ENCODE assay signal across 11 cellular contexts in the genomic region with DNA sequence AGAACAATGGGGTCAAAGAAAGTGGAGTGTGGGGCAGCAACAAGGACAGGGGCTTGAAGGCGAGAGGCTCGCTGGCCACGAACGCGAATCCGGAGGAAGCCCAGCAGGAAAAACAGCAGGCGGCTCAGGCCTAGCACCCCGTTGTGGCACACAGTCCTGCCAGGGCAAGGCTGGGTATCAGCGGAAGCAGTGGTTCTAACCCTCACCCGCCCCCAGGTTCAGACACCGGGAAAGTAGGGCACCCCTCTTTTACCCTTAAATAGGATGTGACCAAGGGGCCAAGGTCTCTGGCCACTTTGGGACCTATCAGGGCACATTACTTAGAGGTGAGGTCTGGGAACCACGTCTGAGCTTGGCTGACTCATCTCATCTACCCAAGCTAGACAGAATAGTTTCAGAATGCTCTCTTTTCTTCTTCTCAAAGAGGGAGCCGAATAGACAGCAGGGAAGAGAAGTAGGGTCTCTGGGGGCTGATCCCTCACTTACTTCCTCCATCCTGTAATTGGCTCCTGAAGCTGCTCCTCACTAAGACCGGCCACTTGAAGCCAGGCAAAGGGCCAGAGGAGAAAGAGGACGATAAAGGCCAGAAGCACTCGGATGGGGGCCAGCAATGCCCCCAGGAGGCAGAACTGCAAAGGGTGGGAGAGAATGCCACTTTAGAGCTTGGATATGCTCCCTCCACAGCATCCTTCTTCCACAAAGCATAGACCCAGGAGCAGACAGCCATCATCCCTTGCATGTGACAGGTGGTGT. TPM values are rescaled to one million over a fixed set of nuclear protein-coding genes. Genes with fewer than 3 reads are reported as not detected.
DNase-seq lines count a peak whose midpoint lies in the region; ATAC-seq and TF ChIP-seq lines count a peak whose summit lies in the region.
"Had no signal": no experiment of that assay in that cellular context is flagged by ENCODE, and none has a peak within 500 bp of the region (broad histone marks: within the 10 kb centered on the region; RNA-seq: fewer than 3 reads in every experiment).

No MANE protein-coding gene starts in this region.

- H3K9ac ChIP-seq in Loucy (ENCODE audit: low read depth, low read length, poor library complexity, severe bottlenecking), result peak overlapping the region; percentile 93

- H3K36me3 ChIP-seq in DOHH2 (ENCODE audit: control insufficient read depth, low read length) (peaks cover 38% of the 10 kb centered on the region), Loucy (ENCODE audit: insufficient read depth, low read length) (peaks cover 11% of the 10 kb centered on the region; the same call in 1 of the 2 replicates), MG63 (no peaks in the 10 kb centered on the region; the same call in 1 of the 2 replicates)

- peaks cover 23% of the 10 kb centered on the region for H3K79me2 ChIP-seq in DOHH2 (ENCODE audit: control insufficient read depth, low read length)
- peaks cover 43% of the 10 kb centered on the region for H3K79me2 ChIP-seq in Loucy (ENCODE audit: insufficient read depth, low read length)

- H3K27ac Mint-ChIP-seq in naive B cell, result peak overlapping the region in 4 of 6 donors; percentile 5 to 59 (median 36)

- H3K4me3 ChIP-seq in DOHH2 (ENCODE audit: low read length) (peak overlapping the region; percentile 87), Loucy (ENCODE audit: low read length, poor library complexity, severe bottlenecking) (peak overlapping the region; percentile 92), cardiac fibroblast (replicated peaks in 1 of 2; ENCODE audit: low read depth in 2 of 2, low read length in 2 of 2) (no peak overlapping the region), MG63 (no peak overlapping the region; the same call in 1 of the 2 replicates)

- peaks cover 24 to 32% (median 27%) of the 10 kb centered on the region in 3 donors for H3K4me1 Mint-ChIP-seq in naive B cell

- ATAC-seq in naive B cell (ENCODE audit: low read depth in 2 of 2) (no peak), GM21786 (IDR thresholded peaks at IDR 0.05; ENCODE audit: unreplicated experiment) (no peak)
- ATAC-seq: left lobe of liver had no signal

- H4K20me1 ChIP-seq in DOHH2 (ENCODE audit: control insufficient read depth, insufficient read depth, low read depth, low read length) (0 out of 2 replicates have a peak, but pooled peaks cover 4% of the 10 kb centered on the region), Loucy (ENCODE audit: insufficient read depth, low read length, poor library complexity, severe bottlenecking) (peaks cover 16% of the 10 kb centered on the region)

- H3K9me3 Mint-ChIP-seq in naive B cell, result no peaks in the 10 kb centered on the region

- H3K4me1 ChIP-seq in DOHH2 (ENCODE audit: control insufficient read depth, low read length) (peaks cover 38% of the 10 kb centered on the region), Loucy (ENCODE audit: insufficient read depth, low read length, poor library complexity, severe bottlenecking) (peaks cover 36% of the 10 kb centered on the region)

- H3K9me3 ChIP-seq in DOHH2 (ENCODE audit: control insufficient read depth, insufficient read depth, low read length) (no peaks in the 10 kb centered on the region), Loucy (ENCODE audit: insufficient read depth, low read depth, low read length) (no peaks in the 10 kb centered on the region), MG63 (no peaks in the 10 kb centered on the region)

- TF ChIP-seq CTCF in DOHH2 (IDR thresholded peaks at IDR 0.05; ENCODE audit: low read depth, low read length, poor library complexity, severe bottlenecking) (no peak), Loucy (conservative IDR thresholded peaks at IDR 0.05; ENCODE audit: low read length) (no peak), cardiac fibroblast (IDR thresholded peaks at IDR 0.05; ENCODE audit: low read depth, low read length) (no peak)

- H3K27me3 Mint-ChIP-seq in naive B cell, result no peaks in the 10 kb centered on the region

- H3K27ac ChIP-seq in DOHH2 (ENCODE audit: low read depth, low read length), result no peak overlapping the region

- H3K27me3 ChIP-seq in DOHH2 (ENCODE audit: control insufficient read depth, low read length) (no peaks in the 10 kb centered on the region), Loucy (ENCODE audit: insufficient read depth, low read length, poor library complexity, severe bottlenecking) (no peaks in the 10 kb centered on the region), MG63 (no peaks in the 10 kb centered on the region)

- DNase-seq in cardiac fibroblast (ENCODE audit: low read depth in 2 of 2) (peak; percentile 14 to 49), naive B cell (no peak), NK-92 (lab: John Stamatoyannopoulos, UW; ENCODE audit: unreplicated experiment) (no peak), dermis blood vessel endothelial cell (no peak), MG63 (no peak)

- H3F3A ChIP-seq in DOHH2 (ENCODE audit: control insufficient read depth, insufficient read depth) (peaks cover 16% of the 10 kb centered on the region), Loucy (ENCODE audit: low read depth) (no peaks in the 10 kb centered on the region)

- H3K36me3 Mint-ChIP-seq in naive B cell, result peaks cover 0 to 18% of the 10 kb centered on the region in 2 donors

- H2AFZ ChIP-seq in Loucy (ENCODE audit: low read length), result no peak overlapping the region

- H3K4me3 Mint-ChIP-seq in naive B cell, result peak overlapping the region; percentile 68 to 97 (median 93)

- H3K4me2 ChIP-seq in DOHH2 (ENCODE audit: low read length), result peak overlapping the region; percentile 97
- peak overlapping the region; percentile 86 for H3K4me2 ChIP-seq in Loucy (ENCODE audit: low read depth, low read length, poor library complexity, severe bottlenecking)

- H3K9me2 ChIP-seq in DOHH2 (replicated peaks; ENCODE audit: control insufficient read depth, low read length) (no peaks in the 10 kb centered on the region), Loucy (replicated peaks; ENCODE audit: low read depth, low read length) (no peaks in the 10 kb centered on the region)

RNA-seq across cellular contexts. Expression of gene LPCAT4, which starts 1.7 kb away (rescaled TPM):
- polyA plus RNA-seq in naive B cell (ENCODE audit: low read depth in 6 of 6), result 1 to 10 TPM; 3.3 to 7.6 (median 6.0) TPM
- 8.5 and 9.5 TPM in 2 replicates for total RNA-seq in dermis blood vessel endothelial cell
- 2.2 and 4.4 TPM in 2 replicates for total RNA-seq in MG63 (2014; rRNA removed; shearing (Covaris generic); ENCODE audit: low replicate concordance)

RNA-seq across cellular contexts. Expression of gene NUTM1, which starts 22.1 kb away (rescaled TPM):
- polyA plus RNA-seq in naive B cell (ENCODE audit: low read depth in 6 of 6), result not detected
- total RNA-seq in dermis blood vessel endothelial cell, result not detected in 2 replicates
- not detected in 2 replicates for total RNA-seq in MG63 (2014; rRNA removed; shearing (Covaris generic); ENCODE audit: low replicate concordance)
- total RNA-seq: left lobe of liver; T-helper 2 cell treated with Interferon-gamma antibody and Interleukin-4, amounts not matched to agents 100 ng/mL and 5 ng/mL, for 36 hours; ureter had no signal

RNA-seq across cellular contexts. Expression of gene NOP10, which starts 22.3 kb away (rescaled TPM):
- 100 to 1,000 TPM; 255 to 387 (median 349) TPM for polyA plus RNA-seq in naive B cell (ENCODE audit: low read depth in 6 of 6)
- total RNA-seq in dermis blood vessel endothelial cell, result 181 and 222 TPM in 2 replicates
- total RNA-seq in MG63 (2014; rRNA removed; shearing (Covaris generic); ENCODE audit: low replicate concordance), result 180 and 290 TPM in 2 replicates

RNA-seq across cellular contexts. Expression of gene SLC12A6, which starts 27.7 kb away (rescaled TPM):
- 10 to 100 TPM in 4 of 6 donors, 1 to 10 TPM in 2; 2.7 to 21.2 (median 14.1) TPM for polyA plus RNA-seq in naive B cell (ENCODE audit: low read depth in 6 of 6)
- total RNA-seq in dermis blood vessel endothelial cell, result 23.8 and 42.8 TPM in 2 replicates
- 1.1 and 1.6 TPM in 2 replicates for total RNA-seq in MG63 (2014; rRNA removed; shearing (Covaris generic); ENCODE audit: low replicate concordance)

Comparison
In these comparisons a context has a peak if more than half of its experiments do, and no peak if none do; other contexts are left out.
1. H3K4me3 ChIP-seq: peak in DOHH2 (single experiment) and Loucy (single experiment); none in cardiac fibroblast (0 of 2) and MG63 (single experiment).
2. DNase-seq: peak in cardiac fibroblast (2 of 2); none in naive B cell (single experiment), NK-92 (single experiment), dermis blood vessel endothelial cell (single experiment) and MG63 (single experiment).